In the genomic region with DNA sequence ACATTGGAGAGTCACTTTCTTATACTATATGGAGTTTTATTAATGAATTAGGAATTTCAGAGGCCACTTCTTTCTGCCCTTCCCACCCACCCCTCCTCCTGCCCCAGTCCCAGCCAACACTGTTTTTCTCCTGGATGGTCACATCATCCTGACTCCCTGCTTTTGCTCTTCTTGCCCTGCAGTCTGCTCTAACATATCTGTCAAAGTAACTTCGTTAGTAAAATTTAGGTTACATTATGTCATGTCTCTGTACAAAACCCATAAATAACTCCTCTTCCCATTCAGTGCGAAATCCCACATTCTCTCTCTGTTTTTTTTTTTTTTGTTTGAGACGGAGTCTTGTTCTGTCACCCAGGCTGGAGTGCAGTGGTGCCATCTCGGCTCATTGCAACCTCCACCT, we compare ENCODE assay signal across 32 cellular contexts.
"Had no signal": no experiment of that assay in that cellular context is flagged by ENCODE, and none has a peak within 500 bp of the region (broad histone marks: within the 10 kb centered on the region; RNA-seq: fewer than 3 reads in every experiment).

No MANE protein-coding gene starts in this region.

- H3K27ac ChIP-seq: body of pancreas, colonic mucosa, heart right ventricle, left lung, ovary, prostate gland, skin epidermis, suprapubic skin, tibial artery, upper lobe of right lung, VCaP had no signal

- H3K9me3 ChIP-seq: body of pancreas, colonic mucosa, left lung, ovary, prostate gland, suprapubic skin, tibial artery, upper lobe of right lung had no signal

- H3K9me3 Mint-ChIP-seq: activated CD4-positive, alpha-beta memory T cell treated with anti-CD3 and anti-CD28 coated beads for 36 hours; activated CD4-positive, alpha-beta T cell treated with anti-CD3 and anti-CD28 coated beads, Interleukin-2, amount 10 ng/mL, durations not matched to agents 24 days and 14 days; activated T-helper 2 cell treated with anti-CD3 and anti-CD28 coated beads, Interferon-gamma antibody, Interleukin-2, Interleukin-4, amounts not matched to agents 10 μg/mL and 5 μg/mL and 100 μg/mL, durations not matched to agents 14 hours and 24 hours and 36 hours; stimulated activated memory B cell treated with anti-CD40 and anti-IgM and Interleukin-4, amounts not matched to agents 10 μg/mL and 1 μg/mL and 100 μg/mL, for 72 hours; T-cell had no signal

- H3K27ac Mint-ChIP-seq: activated CD4-positive, alpha-beta memory T cell treated with anti-CD3 and anti-CD28 coated beads for 36 hours; activated CD4-positive, alpha-beta T cell treated with anti-CD3 and anti-CD28 coated beads, Interleukin-2, amount 10 ng/mL, durations not matched to agents 24 days and 14 days; stimulated activated memory B cell treated with anti-CD40 and anti-IgM and Interleukin-4, amounts not matched to agents 10 μg/mL and 1 μg/mL and 100 μg/mL, for 72 hours had no signal

- H3K4me3 ChIP-seq: body of pancreas, colonic mucosa, heart right ventricle, left lung, lung, ovary, prostate gland, skin epidermis, suprapubic skin, tibial artery, upper lobe of right lung had no signal

- ATAC-seq: body of pancreas; left lung; sciatic nerve; stimulated activated memory B cell treated with anti-CD40 and anti-IgM and Interleukin-4, amounts not matched to agents 10 μg/mL and 1 μg/mL and 100 μg/mL, for 72 hours; T-cell; upper lobe of right lung had no signal

- H3K4me1 Mint-ChIP-seq: stimulated activated memory B cell treated with anti-CD40 and anti-IgM and Interleukin-4, amounts not matched to agents 10 μg/mL and 1 μg/mL and 100 μg/mL, for 72 hours had no signal

- H3K36me3 ChIP-seq: colonic mucosa, left lung, ovary, prostate gland had no signal

- H3K27me3 ChIP-seq: body of pancreas, colonic mucosa, heart right ventricle, left lung, suprapubic skin, tibial artery, upper lobe of right lung had no signal

- H3K4me3 Mint-ChIP-seq: activated CD4-positive, alpha-beta memory T cell treated with anti-CD3 and anti-CD28 coated beads for 36 hours; activated CD4-positive, alpha-beta T cell treated with anti-CD3 and anti-CD28 coated beads, Interleukin-2, amount 10 ng/mL, durations not matched to agents 24 days and 14 days; activated naive CD8-positive, alpha-beta T cell; nephron progenitor cell; stimulated activated memory B cell treated with anti-CD40 and anti-IgM and Interleukin-4, amounts not matched to agents 10 μg/mL and 1 μg/mL and 100 μg/mL, for 72 hours; T-cell had no signal

- H3K27me3 Mint-ChIP-seq: activated CD4-positive, alpha-beta memory T cell treated with anti-CD3 and anti-CD28 coated beads for 36 hours; activated CD4-positive, alpha-beta T cell treated with anti-CD3 and anti-CD28 coated beads, Interleukin-2, amount 10 ng/mL, durations not matched to agents 24 days and 14 days; activated naive CD8-positive, alpha-beta T cell; stimulated activated memory B cell treated with anti-CD40 and anti-IgM and Interleukin-4, amounts not matched to agents 10 μg/mL and 1 μg/mL and 100 μg/mL, for 72 hours; T-cell had no signal

- DNase-seq: activated CD4-positive, alpha-beta memory T cell treated with anti-CD3 and anti-CD28 coated beads for 36 hours; activated CD4-positive, alpha-beta T cell treated with anti-CD3 and anti-CD28 coated beads, Interleukin-2, amount 10 ng/mL, durations not matched to agents 24 days and 14 days; activated CD4-positive, CD25-positive, alpha-beta regulatory T cell treated with anti-CD3 and anti-CD28 coated beads, Interleukin-2, amount 50 U/mL, for 72 hours; activated CD8-positive, alpha-beta memory T cell treated with anti-CD3 and anti-CD28 coated beads, Interleukin-2, amount 50 U/mL, for 4 hours; activated T-cell treated with anti-CD3 and anti-CD28 coated beads, Interleukin-2, amount 50 U/mL, for 1 hour; anterior cingulate cortex; body of pancreas; cerebellar nuclear complex; colonic mucosa; effector CD8-positive, alpha-beta T cell; foreskin fibroblast; heart right ventricle; kidney glomerular epithelial cell; left lung; mesendoderm; nephron progenitor cell; ovary; retina; stimulated activated CD4-positive, alpha-beta T cell treated with anti-CD3 and anti-CD28 coated beads, Interleukin-4, amount 100 ng/mL, for 24 hours; T-cell; T-helper 9 cell; tibial artery; upper lobe of right lung had no signal

- H3K4me1 ChIP-seq: body of pancreas, colonic mucosa, left lung, prostate gland, tibial artery, upper lobe of right lung had no signal
